9 cellular contexts compared by ENCODE assay signal in the genomic region with DNA sequence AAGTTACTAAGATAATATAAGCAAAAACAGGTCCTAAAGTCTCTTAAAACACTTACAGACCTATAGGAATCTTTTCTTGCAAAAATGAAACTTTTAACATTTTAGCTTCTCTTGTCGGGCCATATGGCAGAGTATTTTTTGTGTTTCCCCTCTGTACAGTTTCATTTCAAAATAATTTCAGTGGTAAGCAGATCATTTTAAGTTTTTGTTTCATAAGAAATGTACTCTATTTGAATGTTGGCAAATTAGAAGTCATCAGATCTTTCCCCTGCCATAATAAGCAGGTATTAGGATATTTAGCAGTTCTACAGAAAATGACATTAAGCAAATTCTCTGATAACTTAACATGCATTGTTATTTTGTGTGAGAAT. TPM values are rescaled to one million over a fixed set of nuclear protein-coding genes. Genes with fewer than 3 reads are reported as not detected.
DNase-seq lines count a peak whose midpoint lies in the region; ATAC-seq and TF ChIP-seq lines count a peak whose summit lies in the region.
"Had no signal": no experiment of that assay in that cellular context is flagged by ENCODE, and none has a peak within 500 bp of the region (broad histone marks: within the 10 kb centered on the region; RNA-seq: fewer than 3 reads in every experiment).

No MANE protein-coding gene starts in this region.

- no peaks in the 10 kb centered on the region for H3K79me2 ChIP-seq in H9 (ENCODE audit: insufficient read depth, low read length)

- H3K9ac ChIP-seq in H9 (ENCODE audit: extremely low read depth, insufficient read length, low read length): no peak overlapping the region

- H4K8ac ChIP-seq in H9 (replicated peaks; ENCODE audit: insufficient read length, low read depth, low read length): no peak overlapping the region

- no peak overlapping the region for H3K4ac ChIP-seq in H9 (ENCODE audit: low read depth, low read length)

- H3K4me3 Mint-ChIP-seq in activated T-cell treated with anti-CD3 and anti-CD28 coated beads, Interleukin-2, amount 50 U/mL, for 4 hours: peak overlapping the region; percentile 59
- H3K4me3 Mint-ChIP-seq in H9: no peak overlapping the region
- H3K4me3 Mint-ChIP-seq: neural crest cell had no signal

- no peaks in the 10 kb centered on the region for H3K79me1 ChIP-seq in H9 (ENCODE audit: insufficient read depth, low read depth, low read length, poor library complexity, severe bottlenecking)

- no peak overlapping the region for H3K56ac ChIP-seq in H9 (ENCODE audit: insufficient read length, low read depth, low read length)

- in situ Hi-C loops in G401 (cut with HindIII; ENCODE audit: low sequenced_read_pairs): no loop called here

- no peak overlapping the region for H3K14ac ChIP-seq in H9 (ENCODE audit: insufficient read depth, low read length)

- peak in 1 of 2 donors; percentile 20 for ATAC-seq in activated T-cell treated with anti-CD3 and anti-CD28 coated beads, Interleukin-2, amount 50 U/mL, for 4 hours
- ATAC-seq in HG03064 (IDR thresholded peaks at IDR 0.05; ENCODE audit: low read depth, unreplicated experiment): peak; percentile 33
- ATAC-seq in thoracic aorta (ENCODE audit: insufficient number of reproducible peaks, low FRiP score, low read depth): no peak

- no peak overlapping the region for H2BK120ac ChIP-seq in H9 (ENCODE audit: low read depth, low read length, poor library complexity, severe bottlenecking)

- no peak overlapping the region for H3T11ph ChIP-seq in H9 (ENCODE audit: low read length)

- H3K4me1 ChIP-seq in thoracic aorta (ENCODE audit: control insufficient read depth in 1 of 2, low read depth in 2 of 2) (peaks cover 15 to 21% of the 10 kb centered on the region in 2 donors), H9 (ENCODE audit: insufficient read depth, low read length) (no peaks in the 10 kb centered on the region)
- H3K4me1 ChIP-seq in effector memory CD4-positive, alpha-beta T cell (ENCODE audit: control insufficient read depth, insufficient read depth, low read length, poor library complexity, severe bottlenecking): no peaks in the 10 kb centered on the region

- no peak overlapping the region for H2AFZ ChIP-seq in H9 (ENCODE audit: low read length)

- peak overlapping the region; percentile 45 for H3K27ac ChIP-seq in caudate nucleus (ENCODE audit: low read depth, low read length)
- peak overlapping the region; percentile 56 to 57 for H3K27ac ChIP-seq in thoracic aorta
- no peak overlapping the region for H3K27ac ChIP-seq in H9 (ENCODE audit: insufficient read length, low read depth, low read length)
- no peak overlapping the region for H3K27ac ChIP-seq in effector memory CD4-positive, alpha-beta T cell (ENCODE audit: insufficient read depth, low read length, poor library complexity, severe bottlenecking)

- H3K36me3 ChIP-seq in thoracic aorta: no peaks in the 10 kb centered on the region
- H3K36me3 ChIP-seq in effector memory CD4-positive, alpha-beta T cell (ENCODE audit: control insufficient read depth, insufficient read depth, low read length): no peaks in the 10 kb centered on the region

- H3K4me1 Mint-ChIP-seq in activated T-cell treated with anti-CD3 and anti-CD28 coated beads, Interleukin-2, amount 50 U/mL, for 4 hours (ENCODE audit: low read depth): peaks cover 25% of the 10 kb centered on the region
- peaks cover 0 to 3% of the 10 kb centered on the region in 2 experiments; a peak in 1 of 4 replicates for H3K4me1 Mint-ChIP-seq in H9

- no CpG with 5 or more reads among the region's 1 CpG for WGBS in H9 (ENCODE audit: extremely low coverage, insufficient read length, low lambda C conversion rate)

- peak overlapping the region; percentile 53 for H3K4me3 ChIP-seq in thoracic aorta
- H3K4me3 ChIP-seq in effector memory CD4-positive, alpha-beta T cell (ENCODE audit: insufficient read depth, low read depth, low read length, poor library complexity, severe bottlenecking): no peak overlapping the region

- no peak for TF ChIP-seq CTCF in thoracic aorta (IDR thresholded peaks at IDR 0.05)
- no peak for TF ChIP-seq CTCF in H9 (conservative IDR thresholded peaks at IDR 0.05)

- no peak overlapping the region for H3K27ac Mint-ChIP-seq in H9

- H2AK5ac ChIP-seq in H9 (ENCODE audit: insufficient read length, low read length): no peak overlapping the region

- H2BK20ac ChIP-seq in H9 (ENCODE audit: low read depth, low read length, poor library complexity, severe bottlenecking): no peak overlapping the region

- no peaks in the 10 kb centered on the region for H3K23me2 ChIP-seq in H9 (ENCODE audit: insufficient read length, low read depth, low read length, poor library complexity, severe bottlenecking)

- H3K18ac ChIP-seq in H9 (ENCODE audit: insufficient read length, low read depth, low read length): no peak overlapping the region

- no peak overlapping the region for H3K23ac ChIP-seq in H9 (ENCODE audit: insufficient read length, low read depth, low read length)

- H3K27me3 ChIP-seq in thoracic aorta (replicated peaks; ENCODE audit: insufficient read depth) (no peaks in the 10 kb centered on the region), H9 (ENCODE audit: insufficient read depth, low read length) (no peaks in the 10 kb centered on the region)
- no peaks in the 10 kb centered on the region for H3K27me3 ChIP-seq in effector memory CD4-positive, alpha-beta T cell (replicated peaks; ENCODE audit: control insufficient read depth, insufficient read depth, low read length, poor library complexity, severe bottlenecking)

- H3K36me3 Mint-ChIP-seq in activated T-cell treated with anti-CD3 and anti-CD28 coated beads, Interleukin-2, amount 50 U/mL, for 4 hours (ENCODE audit: insufficient read depth): peaks cover 2% of the 10 kb centered on the region
- no peaks in the 10 kb centered on the region for H3K36me3 Mint-ChIP-seq in H9 (ENCODE audit: insufficient read depth in 1 of 3, low read depth in 3 of 3)

- no peak overlapping the region for H2BK15ac ChIP-seq in H9 (ENCODE audit: low read depth, low read length)

- no peaks in the 10 kb centered on the region for H3K27me3 Mint-ChIP-seq in activated T-cell treated with anti-CD3 and anti-CD28 coated beads, Interleukin-2, amount 50 U/mL, for 4 hours (ENCODE audit: low read depth)
- no peaks in the 10 kb centered on the region for H3K27me3 Mint-ChIP-seq in H9 (ENCODE audit: low read depth)

- no peak overlapping the region for H2BK12ac ChIP-seq in H9 (ENCODE audit: insufficient read length, low read depth, low read length)

- DNase-seq in activated T-cell treated with anti-CD3 and anti-CD28 coated beads, Interleukin-2, amount 50 U/mL, for 4 hours: no peak
- DNase-seq in activated T-cell treated with anti-CD3 and anti-CD28 coated beads, Interleukin-2, amount 50 U/mL, for 48 hours: no peak
- DNase-seq in caudate nucleus (lab: John Stamatoyannopoulos, UW) (no peak), thoracic aorta (ENCODE audit: low spot score) (no peak), H9 (no peak), G401 (ENCODE audit: low spot score) (no peak)
- DNase-seq in effector memory CD4-positive, alpha-beta T cell: no peak

- no peak overlapping the region for H2BK5ac ChIP-seq in H9 (ENCODE audit: insufficient read length, low read length)

- H3K9me3 Mint-ChIP-seq in activated T-cell treated with anti-CD3 and anti-CD28 coated beads, Interleukin-2, amount 50 U/mL, for 4 hours: no peaks in the 10 kb centered on the region
- no peaks in the 10 kb centered on the region for H3K9me3 Mint-ChIP-seq in H9
- H3K9me3 Mint-ChIP-seq: neural crest cell had no signal

- no peak overlapping the region for H3K4me2 ChIP-seq in H9 (ENCODE audit: insufficient read depth, insufficient read length, low read length)

- no peak overlapping the region for H4K91ac ChIP-seq in H9 (ENCODE audit: insufficient read length, low read depth, low read length)

- H4K20me1 ChIP-seq in H9 (ENCODE audit: control insufficient read depth, insufficient read depth, insufficient read length): no peaks in the 10 kb centered on the region

- H3K9me3 ChIP-seq in thoracic aorta: no peaks in the 10 kb centered on the region
- no peaks in the 10 kb centered on the region for H3K9me3 ChIP-seq in H9 (ENCODE audit: control insufficient read depth, low read depth, low read length)
- no peaks in the 10 kb centered on the region for H3K9me3 ChIP-seq in effector memory CD4-positive, alpha-beta T cell (ENCODE audit: control insufficient read depth, low read length)

- H4K5ac ChIP-seq in H9 (ENCODE audit: insufficient read length, low read depth, low read length): no peak overlapping the region

RNA-seq across cellular contexts. Expression of gene RGL1, which starts 37.9 kb away (rescaled TPM):
- total RNA-seq in activated T-cell treated with anti-CD3 and anti-CD28 coated beads, Interleukin-2, amount 50 U/mL, for 4 hours: under 1 TPM; 0.58 to 0.92 (median 0.68) TPM
- total RNA-seq in thoracic aorta (10 to 100 TPM; 27.6 to 35.7 TPM), H9 (2021) (1.4 TPM in 2 replicates)
- total RNA-seq in G401 (2014; rRNA removed; shearing (Covaris generic)): 3.4 and 3.7 TPM in 2 replicates

Comparison
In these comparisons a context has a peak if more than half of its experiments do, and no peak if none do; other contexts are left out.
1. H3K27ac ChIP-seq: peak in caudate nucleus (single experiment) and thoracic aorta (2 of 2); none in H9 (single experiment) and effector memory CD4-positive, alpha-beta T cell (single experiment).